ENCODE assay signal across 31 cellular contexts in genomic region chr5:56664025-56664424, GRCh38.
"Had no signal": no experiment of that assay in that cellular context is flagged by ENCODE, and none has a peak within 500 bp of the region (broad histone marks: within the 10 kb centered on the region; RNA-seq: fewer than 3 reads in every experiment).

No MANE protein-coding gene starts in this region.

- ATAC-seq: left colon, left lung, lower lobe of right lung, natural killer cell, pancreas, right cardiac atrium, upper lobe of right lung had no signal

- H3K36me3 Mint-ChIP-seq: immature natural killer cell, natural killer cell had no signal

- H3K4me3 ChIP-seq: left lung, lower lobe of right lung, pancreas, prostate gland, sigmoid colon, spleen, suprapubic skin, thoracic aorta, tibial artery, upper lobe of right lung had no signal

- H3K27me3 Mint-ChIP-seq: naive B cell; stimulated activated naive CD8-positive, alpha-beta T cell treated with anti-CD3 and anti-CD28 coated beads, Interleukin-15, Interleukin-2, amounts not matched to agents 100 ng/mL and 50 ng/mL, for 24 hours had no signal

- DNase-seq: hypothalamus; immature natural killer cell; kidney; left colon; left lung; lower lobe of right lung; mammary epithelial cell; mesendoderm; naive B cell; natural killer cell; nucleus accumbens; pancreas; posterior cingulate gyrus; retina; right cardiac atrium; sigmoid colon; small intestine; spleen; stimulated activated CD4-positive, alpha-beta T cell treated with anti-CD3 and anti-CD28 coated beads, Interleukin-1b, Interleukin-23, amount 100 ng/mL, for 48 hours; stimulated activated CD4-positive, alpha-beta T cell treated with anti-CD3 and anti-CD28 coated beads, Interleukin-2, amount 100 ng/mL, for 48 hours; stimulated activated naive CD4-positive, alpha-beta T cell; tibial artery; trophoblast cell; upper lobe of right lung had no signal

- H3K27me3 ChIP-seq: left lung, pancreas, sigmoid colon, spleen, suprapubic skin, tibial artery, upper lobe of right lung had no signal

- H3K36me3 ChIP-seq: left lung, lower lobe of right lung, pancreas, prostate gland, sigmoid colon, spleen, suprapubic skin, thoracic aorta, tibial artery, upper lobe of right lung had no signal

- H3K4me1 ChIP-seq: lower lobe of right lung, prostate gland, sigmoid colon, tibial artery, upper lobe of right lung had no signal

- H3K27ac ChIP-seq: left lung, lower lobe of right lung, prostate gland, sigmoid colon, spleen, suprapubic skin, thoracic aorta, tibial artery, upper lobe of right lung had no signal

- H3K27ac Mint-ChIP-seq: immature natural killer cell; mesothelial cell of epicardium; natural killer cell; stimulated activated naive CD8-positive, alpha-beta T cell treated with anti-CD3 and anti-CD28 coated beads, Interleukin-15, Interleukin-2, amounts not matched to agents 100 ng/mL and 50 ng/mL, for 24 hours had no signal

- H3K4me3 Mint-ChIP-seq: immature natural killer cell; mesothelial cell of epicardium; natural killer cell; stimulated activated naive CD8-positive, alpha-beta T cell treated with anti-CD3 and anti-CD28 coated beads, Interleukin-15, Interleukin-2, amounts not matched to agents 100 ng/mL and 50 ng/mL, for 24 hours had no signal

- FAIRE-seq: islet of Langerhans, kidney, pancreas, small intestine, urothelium cell line had no signal

- H3K9me3 ChIP-seq: left lung, lower lobe of right lung, pancreas, prostate gland, sigmoid colon, suprapubic skin, thoracic aorta, tibial artery, upper lobe of right lung had no signal

- H3K9me3 Mint-ChIP-seq: natural killer cell; stimulated activated naive CD8-positive, alpha-beta T cell treated with anti-CD3 and anti-CD28 coated beads, Interleukin-15, Interleukin-2, amounts not matched to agents 100 ng/mL and 50 ng/mL, for 24 hours had no signal
